In the genomic region with DNA sequence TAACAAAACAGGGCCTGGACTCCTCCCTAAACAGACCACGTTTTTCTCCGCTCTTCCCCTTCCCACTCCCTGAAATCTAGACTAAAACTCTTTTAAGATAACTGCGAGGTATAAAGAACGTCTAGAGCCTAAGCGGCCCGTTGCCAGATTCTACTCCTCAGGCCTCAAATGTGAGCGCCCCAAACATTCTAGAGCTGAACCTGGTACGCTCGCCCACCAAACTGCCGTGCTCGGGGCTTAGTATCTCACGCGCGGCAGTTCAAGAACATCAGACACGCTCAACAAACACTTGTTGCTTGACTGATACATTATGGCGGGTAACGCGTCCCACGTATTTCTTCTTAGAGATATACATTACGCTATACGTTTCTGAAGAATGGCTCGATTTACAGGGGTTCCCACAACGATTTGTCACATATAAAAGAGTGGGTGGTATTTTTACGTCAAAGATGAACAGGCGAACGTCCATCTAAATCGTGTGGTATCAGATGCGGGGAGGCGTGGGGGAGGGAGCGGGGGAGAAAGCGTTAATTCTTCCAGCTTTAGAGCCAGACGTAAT, we compare ENCODE assay signal across 8 cellular contexts. TPM values are rescaled to one million over a fixed set of nuclear protein-coding genes. Genes with fewer than 3 reads are reported as not detected.
A peak's percentile ranks its signal among the peaks of the same experiment; 100 is the strongest.
DNase-seq lines count a peak whose midpoint lies in the region; ATAC-seq and TF ChIP-seq lines count a peak whose summit lies in the region.

No MANE protein-coding gene starts in this region.

- H3K4me3 ChIP-seq in SJCRH30 = peak overlapping the region; percentile 87
- H3K4me3 ChIP-seq in right atrium auricular region = peak overlapping the region; percentile 78 to 85
- peak overlapping the region; percentile 89 for H3K4me3 ChIP-seq in retinal pigment epithelial cell (ENCODE audit: low read length)

- POLR2A ChIA-PET in activated naive CD8-positive, alpha-beta T cell treated with anti-CD3 and anti-CD28 coated beads, Interleukin-2, amount 10 ng/mL, durations not matched to agents 7 days and 5 days (lab: Charles Lee) = interaction anchor here (0.5 to 4.5 kb wide), 12 partner anchors 14 to 954 kb away, joined by 3 to 47 read pairs (median 5); a partner anchor contains a TSS

- H3K27me3 ChIP-seq in SJCRH30 (no peaks in the 10 kb centered on the region), right atrium auricular region (no peaks in the 10 kb centered on the region)

- peaks cover 28% of the 10 kb centered on the region for H3K4me1 Mint-ChIP-seq in activated naive CD8-positive, alpha-beta T cell treated with anti-CD3 and anti-CD28 coated beads, Interleukin-2, amount 10 ng/mL, durations not matched to agents 7 days and 5 days

- H3K9me3 ChIP-seq in SJCRH30 (replicated peaks) (no peaks in the 10 kb centered on the region), right atrium auricular region (no peaks in the 10 kb centered on the region)

- H3K36me3 ChIP-seq in SJCRH30 = no peaks in the 10 kb centered on the region
- no peaks in the 10 kb centered on the region for H3K36me3 ChIP-seq in right atrium auricular region

- no peak for TF ChIP-seq CTCF in right atrium auricular region (IDR thresholded peaks at IDR 0.05)
- TF ChIP-seq CTCF in retinal pigment epithelial cell (conservative IDR thresholded peaks at IDR 0.05; ENCODE audit: low read depth, low read length) = no peak

- peak overlapping the region; percentile 92 for H3K27ac Mint-ChIP-seq in activated naive CD8-positive, alpha-beta T cell treated with anti-CD3 and anti-CD28 coated beads, Interleukin-2, amount 10 ng/mL, durations not matched to agents 7 days and 5 days

- peaks cover 16% of the 10 kb centered on the region for H3K36me3 Mint-ChIP-seq in activated naive CD8-positive, alpha-beta T cell treated with anti-CD3 and anti-CD28 coated beads, Interleukin-2, amount 10 ng/mL, durations not matched to agents 7 days and 5 days

- no peaks in the 10 kb centered on the region for H3K9me3 Mint-ChIP-seq in activated naive CD8-positive, alpha-beta T cell treated with anti-CD3 and anti-CD28 coated beads, Interleukin-2, amount 10 ng/mL, durations not matched to agents 7 days and 5 days

- H3K4me1 ChIP-seq in SJCRH30 (no peaks in the 10 kb centered on the region; the same call in 1 of the 2 replicates), right atrium auricular region (peaks cover 0 to 21% of the 10 kb centered on the region in 2 donors)

- DNase-seq in DMS79 (lab: John Stamatoyannopoulos, UW) = peak; percentile 40
- peak; percentile 32 to 57 for DNase-seq in SJCRH30
- peak; percentile 62 for DNase-seq in activated naive CD8-positive, alpha-beta T cell treated with anti-CD3 and anti-CD28 coated beads, Interleukin-2, amount 10 ng/mL, durations not matched to agents 7 days and 5 days
- peak; percentile 61 for DNase-seq in right atrium auricular region (ENCODE audit: low spot score)
- DNase-seq in retinal pigment epithelial cell (ENCODE audit: low read depth) = no peak

- H3K4me3 Mint-ChIP-seq in activated naive CD8-positive, alpha-beta T cell treated with anti-CD3 and anti-CD28 coated beads, Interleukin-2, amount 10 ng/mL, durations not matched to agents 7 days and 5 days = peak overlapping the region; percentile 98

- peak; percentile 10 for ATAC-seq in HG03439 (IDR thresholded peaks at IDR 0.05; ENCODE audit: unreplicated experiment)
- peak; percentile 8 for ATAC-seq in activated naive CD8-positive, alpha-beta T cell treated with anti-CD3 and anti-CD28 coated beads, Interleukin-2, amount 10 ng/mL, durations not matched to agents 7 days and 5 days (ENCODE audit: low read depth)
- no peak for ATAC-seq in GM18909 (IDR thresholded peaks at IDR 0.05; ENCODE audit: poor library complexity, unreplicated experiment)
- ATAC-seq in HG03025 (IDR thresholded peaks at IDR 0.05; ENCODE audit: low FRiP score, unreplicated experiment) = no peak

- peak overlapping the region; percentile 93 for H3K27ac ChIP-seq in SJCRH30
- H3K27ac ChIP-seq in right atrium auricular region = peak overlapping the region; percentile 95 to 96

- no peaks in the 10 kb centered on the region for H3K27me3 Mint-ChIP-seq in activated naive CD8-positive, alpha-beta T cell treated with anti-CD3 and anti-CD28 coated beads, Interleukin-2, amount 10 ng/mL, durations not matched to agents 7 days and 5 days

RNA-seq across cellular contexts. Expression of a gene that starts 0.6 kb away (rescaled TPM):
- 2.2 and 3.1 TPM in 2 replicates for total RNA-seq in SJCRH30 (2014; rRNA removed; shearing (Covaris generic))
- 10 to 100 TPM; 30.4 to 34.9 TPM for total RNA-seq in activated naive CD8-positive, alpha-beta T cell treated with anti-CD3 and anti-CD28 coated beads, Interleukin-2, amount 10 ng/mL, durations not matched to agents 7 days and 5 days
- 1 to 10 TPM; 5.7 to 6.8 TPM for total RNA-seq in right atrium auricular region

RNA-seq across cellular contexts. Expression of a gene that starts 0.8 kb away (rescaled TPM):
- total RNA-seq in SJCRH30 (2014; rRNA removed; shearing (Covaris generic)) = 29.1 and 32.1 TPM in 2 replicates
- total RNA-seq in activated naive CD8-positive, alpha-beta T cell treated with anti-CD3 and anti-CD28 coated beads, Interleukin-2, amount 10 ng/mL, durations not matched to agents 7 days and 5 days = 10 to 100 TPM; 17.2 to 18.1 TPM
- 10 to 100 TPM in 1 of 2 donors, 1 to 10 TPM in 1; 9.4 to 11.0 TPM for total RNA-seq in right atrium auricular region

RNA-seq across cellular contexts. Expression of a gene that starts 21.4 kb away (rescaled TPM):
- total RNA-seq in SJCRH30 (2014; rRNA removed; shearing (Covaris generic)) = 73.1 and 75.1 TPM in 2 replicates
- 10 to 100 TPM; 40.1 to 41.5 TPM for total RNA-seq in activated naive CD8-positive, alpha-beta T cell treated with anti-CD3 and anti-CD28 coated beads, Interleukin-2, amount 10 ng/mL, durations not matched to agents 7 days and 5 days
- total RNA-seq in right atrium auricular region = 100 to 1,000 TPM in 1 of 2 donors, 10 to 100 TPM in 1; 70.1 to 134 TPM

RNA-seq across cellular contexts. Expression of a gene that starts 25.6 kb away (rescaled TPM):
- 4.2 and 4.4 TPM in 2 replicates for total RNA-seq in SJCRH30 (2014; rRNA removed; shearing (Covaris generic))
- total RNA-seq in activated naive CD8-positive, alpha-beta T cell treated with anti-CD3 and anti-CD28 coated beads, Interleukin-2, amount 10 ng/mL, durations not matched to agents 7 days and 5 days = 10 to 100 TPM; 27.8 to 30.0 TPM
- 1 to 10 TPM; 2.6 to 3.1 TPM for total RNA-seq in right atrium auricular region

Comparison
In these comparisons a context has a peak if more than half of its experiments do, and no peak if none do; other contexts are left out.
1. ATAC-seq: peak in HG03439 (single experiment) and activated naive CD8-positive, alpha-beta T cell treated with anti-CD3 and anti-CD28 coated beads, Interleukin-2, amount 10 ng/mL, durations not matched to agents 7 days and 5 days (single experiment); none in GM18909 (single experiment) and HG03025 (single experiment).
2. Peak in every context shown above with its lines, with median percentiles within 50 percentile points of each other: H3K4me3 ChIP-seq.